Comparison of ENCODE assay signal across 8 cellular contexts in the genomic region with DNA sequence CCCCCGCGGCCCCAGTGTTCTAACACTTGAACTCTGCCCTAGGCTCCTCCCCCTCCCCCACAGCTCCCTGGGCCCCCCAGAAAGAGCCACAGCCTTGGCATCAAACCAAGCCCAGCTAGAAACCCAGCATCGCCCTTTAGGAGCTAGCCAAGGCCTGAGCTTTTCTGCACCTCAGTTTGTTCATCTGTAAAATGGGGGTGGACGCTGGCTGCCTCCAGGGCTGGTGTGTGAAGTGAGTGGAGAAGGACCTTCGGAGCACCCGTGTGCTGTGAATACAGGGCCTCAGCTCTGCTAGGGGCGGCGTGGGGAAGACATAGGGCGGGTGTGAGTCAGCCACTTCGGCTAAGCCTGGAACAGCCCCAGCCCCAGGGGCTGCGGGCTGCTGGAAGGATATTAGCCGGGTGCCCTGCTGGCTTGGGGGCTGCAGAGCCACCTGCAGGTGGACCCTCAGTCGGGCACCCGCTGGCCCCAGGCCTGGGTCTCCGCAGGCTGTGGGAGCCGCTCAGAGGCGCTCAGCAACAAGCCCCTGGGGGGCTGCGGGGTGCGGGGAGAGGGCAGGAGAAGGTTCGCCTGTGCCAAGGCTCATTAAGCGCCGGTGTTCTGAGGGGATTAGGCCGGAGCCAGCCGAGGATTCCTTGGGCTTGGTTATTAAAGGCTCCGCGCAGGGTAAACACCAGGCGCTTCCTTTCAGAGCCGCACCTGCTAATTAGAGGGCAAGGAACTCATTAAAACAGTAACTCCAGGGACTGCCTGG.
DNase-seq lines count a peak whose midpoint lies in the region; ATAC-seq, FAIRE-seq and TF ChIP-seq lines count a peak whose summit lies in the region.

No MANE protein-coding gene starts in this region.

- H3K79me2 ChIP-seq in PC-3 (ENCODE audit: low read length) = no peaks in the 10 kb centered on the region

- peak overlapping the region; percentile 44 for H3K4me3 ChIP-seq in BLaER1
- H3K4me3 ChIP-seq in PC-3 (ENCODE audit: low read length) = no peak overlapping the region
- H3K4me3 ChIP-seq in iPS-15b (ENCODE audit: low read depth, low read length) = peak overlapping the region; percentile 48

- H4K20me1 ChIP-seq in BLaER1 (no peaks in the 10 kb centered on the region), PC-3 (ENCODE audit: low read length) (no peaks in the 10 kb centered on the region)

- peak overlapping the region; percentile 60; the same call in 1 of the 2 replicates for H3K9ac ChIP-seq in BLaER1
- H3K9ac ChIP-seq in PC-3 (ENCODE audit: low read length) = no peak overlapping the region
- H3K9ac ChIP-seq in iPS-15b (ENCODE audit: low read depth, low read length) = no peak overlapping the region

- no peaks in the 10 kb centered on the region for H3K9me2 ChIP-seq in PC-3 (replicated peaks; ENCODE audit: low read length)

- POLR2A ChIA-PET in PC-3 (lab: Charles Lee; ENCODE audit: unreplicated experiment) = no interaction called here

- intact Hi-C loops in PC-3 (cut with micrococcal nuclease) = no loop called here

- no peaks in the 10 kb centered on the region for H3K36me3 ChIP-seq in BLaER1
- no peaks in the 10 kb centered on the region for H3K36me3 ChIP-seq in PC-3 (ENCODE audit: low read depth, low read length)
- no peaks in the 10 kb centered on the region for H3K36me3 ChIP-seq in iPS-15b (ENCODE audit: control insufficient read depth, insufficient read depth, low read length)

- CTCF ChIA-PET in PC-3 (lab: Charles Lee) = no interaction called here

- DNase-seq in HTR-8/SVneo (ENCODE audit: insufficient read length, low spot score) = no peak
- no peak for DNase-seq in PC-3
- DNase-seq in activated CD4-positive, alpha-beta T cell treated with anti-CD3 and anti-CD28 coated beads, Interleukin-2, amount 50 U/mL, for 48 hours = no peak
- DNase-seq in stimulated activated CD4-positive, alpha-beta T cell treated with anti-CD3 and anti-CD28 coated beads, Interleukin-12 subunit alpha, Interleukin-12 subunit beta, amount 100 ng/mL, for 4 hours = no peak

- H2AFZ ChIP-seq in PC-3 (ENCODE audit: low read length) = no peak overlapping the region

- H3K4me2 ChIP-seq in BLaER1 (peak overlapping the region; percentile 95), PC-3 (ENCODE audit: low read length) (no peak overlapping the region)

- FAIRE-seq in HTR-8/SVneo (lab: Jason Lieb, UNC) = peak; percentile 9

- peak overlapping the region; percentile 85 for H3K27ac ChIP-seq in BLaER1
- no peak overlapping the region for H3K27ac ChIP-seq in PC-3 (ENCODE audit: low read length)

- no peak for TF ChIP-seq CTCF in PC-3 (conservative IDR thresholded peaks at IDR 0.05; ENCODE audit: low read depth, low read length)

- no peaks in the 10 kb centered on the region for H3F3A ChIP-seq in PC-3 (ENCODE audit: low read length, unreplicated experiment)

- no TSS peak for BruUV-seq in PC-3 (replicated peaks; lab: Mats Ljungman, UMichigan)

- H3K27me3 ChIP-seq in BLaER1 (no peaks in the 10 kb centered on the region), PC-3 (ENCODE audit: low read length) (no peaks in the 10 kb centered on the region), iPS-15b (ENCODE audit: control insufficient read depth, insufficient read depth, low read length) (peaks cover 34% of the 10 kb centered on the region)

- ATAC-seq in PC-3 (peak; percentile 55), HG03378 (IDR thresholded peaks at IDR 0.05; ENCODE audit: unreplicated experiment) (no peak), GM19324 (IDR thresholded peaks at IDR 0.05; ENCODE audit: low FRiP score, unreplicated experiment) (no peak)

- H3K9me3 ChIP-seq in BLaER1 (no peaks in the 10 kb centered on the region), PC-3 (ENCODE audit: low read length) (no peaks in the 10 kb centered on the region), iPS-15b (ENCODE audit: control insufficient read depth, insufficient read depth, low read length) (no peaks in the 10 kb centered on the region)

- H3K4me1 ChIP-seq in BLaER1 (peaks cover 56% of the 10 kb centered on the region), PC-3 (ENCODE audit: insufficient read depth, low read length) (peaks cover 5% of the 10 kb centered on the region; the same call in 1 of the 2 replicates), iPS-15b (ENCODE audit: control insufficient read depth, insufficient read depth, low read length) (peaks cover 16% of the 10 kb centered on the region)
